ENCODE assay signal across 1 cellular context in genomic region chr15:101145362-101145761, GRCh38.
A peak's percentile ranks its signal among the peaks of the same experiment; 100 is the strongest.
TF ChIP-seq lines count a peak whose summit lies in the region.

No MANE protein-coding gene starts in this region.

TF ChIP-seq in IMR-90, 13 proteins besides CTCF, POLR2A, EP300 and RAD21:
- TF ChIP-seq, protein P1, sequence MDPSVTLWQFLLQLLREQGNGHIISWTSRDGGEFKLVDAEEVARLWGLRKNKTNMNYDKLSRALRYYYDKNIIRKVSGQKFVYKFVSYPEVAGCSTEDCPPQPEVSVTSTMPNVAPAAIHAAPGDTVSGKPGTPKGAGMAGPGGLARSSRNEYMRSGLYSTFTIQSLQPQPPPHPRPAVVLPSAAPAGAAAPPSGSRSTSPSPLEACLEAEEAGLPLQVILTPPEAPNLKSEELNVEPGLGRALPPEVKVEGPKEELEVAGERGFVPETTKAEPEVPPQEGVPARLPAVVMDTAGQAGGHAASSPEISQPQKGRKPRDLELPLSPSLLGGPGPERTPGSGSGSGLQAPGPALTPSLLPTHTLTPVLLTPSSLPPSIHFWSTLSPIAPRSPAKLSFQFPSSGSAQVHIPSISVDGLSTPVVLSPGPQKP (IDR thresholded peaks at IDR 0.05; ENCODE audit: borderline replicate concordance, low read depth, low read length), result no peak
- peak; percentile 81 for TF ChIP-seq USF2 (IDR thresholded peaks at IDR 0.05; ENCODE audit: low read depth, low read length)
